Comparison of ENCODE assay signal across 1 cellular context in genomic region chr1:3403388-3404179, GRCh38.
TF ChIP-seq lines count a peak whose summit lies in the region.

No MANE protein-coding gene starts in this region.

TF ChIP-seq in K562, 482 proteins besides CTCF, POLR2A, EP300 and RAD21 (continued from another document):
- TF ChIP-seq ZBTB5 (IDR thresholded peaks at IDR 0.05) (no peak), TAF9B (IDR thresholded peaks at IDR 0.05; ENCODE audit: partially characterized antibody) (no peak), EZH2 (IDR thresholded peaks at IDR 0.05; ENCODE audit: borderline replicate concordance, low read depth, low read length) (no peak), TCF7L2 (IDR thresholded peaks at IDR 0.05; ENCODE audit: low read depth, low read length) (no peak), CHD4 (IDR thresholded peaks at IDR 0.05; ENCODE audit: insufficient read depth, insufficient replicate concordance, low read depth, low read length, poor library complexity, severe bottlenecking) (no peak), HOMEZ (CRISPR knock-in tag; IDR thresholded peaks at IDR 0.05) (no peak), YBX1 (IDR thresholded peaks at IDR 0.05) (no peak), HEY1 (CRISPR knock-in tag; IDR thresholded peaks at IDR 0.05; ENCODE audit: borderline replicate concordance) (no peak), LARP7 (IDR thresholded peaks at IDR 0.05) (no peak), KDM2B (CRISPR knock-in tag; IDR thresholded peaks at IDR 0.05) (no peak), CREB1 (IDR thresholded peaks at IDR 0.05) (no peak), CREB1 (CRISPR knock-in tag; IDR thresholded peaks at IDR 0.05) (no peak), AFF1 (IDR thresholded peaks at IDR 0.05; ENCODE audit: low read depth in 1 of 2, partially characterized antibody in 2 of 2) (no peak), FOSL1 (tag; conservative IDR thresholded peaks at IDR 0.05) (no peak), BRF2 (IDR thresholded peaks at IDR 0.05; ENCODE audit: borderline replicate concordance, insufficient read depth, insufficient read length) (no peak), OTX1 (CRISPR knock-in tag; IDR thresholded peaks at IDR 0.05) (no peak), GATA2 (CRISPR knock-in tag; IDR thresholded peaks at IDR 0.05) (no peak), SAFB2 (IDR thresholded peaks at IDR 0.05; ENCODE audit: borderline replicate concordance, low read depth, low read length, severe bottlenecking) (no peak)
